In genomic region chrX:132086717-132087116, GRCh38 we compare ENCODE assay signal across 1 cellular context.
TF ChIP-seq lines count a peak whose summit lies in the region.

No MANE protein-coding gene starts in this region.

TF ChIP-seq in endothelial cell of umbilical vein, 7 proteins besides CTCF, POLR2A, EP300 and RAD21:
- TF ChIP-seq EZH2 (IDR thresholded peaks at IDR 0.05; ENCODE audit: borderline replicate concordance, low read depth, low read length, severe bottlenecking), result no peak
- no peak for TF ChIP-seq MYC (IDR thresholded peaks at IDR 0.05; ENCODE audit: low read depth, low read length)
- peak; percentile 39 for TF ChIP-seq FOS (IDR thresholded peaks at IDR 0.05; ENCODE audit: borderline replicate concordance, insufficient read depth, low read length)
